Comparison of ENCODE assay signal across 18 cellular contexts in the genomic region with DNA sequence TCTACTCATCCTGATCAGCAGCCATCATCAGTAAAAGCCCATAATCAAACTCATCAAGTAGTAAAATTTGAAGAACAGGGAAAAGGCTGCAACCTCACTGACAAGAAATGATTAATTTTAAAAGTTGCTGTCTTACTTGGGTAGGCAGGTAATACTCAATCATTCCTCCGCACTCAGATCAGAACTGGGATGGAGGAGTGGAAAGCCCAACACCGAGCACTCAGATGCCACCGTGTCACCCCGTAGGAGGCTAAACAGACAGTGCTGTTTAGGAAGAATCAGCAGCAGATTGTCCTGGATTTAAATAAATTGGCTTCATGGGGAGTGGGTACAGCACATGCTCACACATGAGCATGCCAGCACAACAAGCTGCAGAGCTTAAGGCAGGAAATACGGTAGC.
DNase-seq lines count a peak whose midpoint lies in the region; TF ChIP-seq lines count a peak whose summit lies in the region.
"Had no signal": no experiment of that assay in that cellular context is flagged by ENCODE, and none has a peak within 500 bp of the region (broad histone marks: within the 10 kb centered on the region; RNA-seq: fewer than 3 reads in every experiment).

No MANE protein-coding gene starts in this region.

- H3K36me3 Mint-ChIP-seq in Calu3 (ENCODE audit: insufficient read depth, unreplicated experiment) (no peaks in the 10 kb centered on the region), nephron progenitor cell (ENCODE audit: low read depth) (no peaks in the 10 kb centered on the region)
- H3K36me3 Mint-ChIP-seq: CD14-positive monocyte; CD8-positive, alpha-beta memory T cell had no signal

- BruUV-seq in Calu3 (replicated peaks; lab: Mats Ljungman, UMichigan): no TSS peak

- DNase-seq in G401 (ENCODE audit: low spot score) (peak; percentile 60), NCI-H69 (lab: John Stamatoyannopoulos, UW) (peak; percentile 16), cerebellum (ENCODE audit: low spot score) (peak; percentile 17), GM13977 (ENCODE audit: low spot score) (no peak), Calu3 (no peak), nephron progenitor cell (no peak)
- DNase-seq: 8988T; ACHN; AML-193; BE2C; CD4-positive, alpha-beta T cell; CD8-positive, alpha-beta memory T cell; DMS53; DMS79 treated with DMSO at 0.1 percent for 48 hours; GM23248; H7; HCEC 1CT had no signal

- H3K9me3 Mint-ChIP-seq in Calu3 (ENCODE audit: low read depth, unreplicated experiment) (peaks cover 5% of the 10 kb centered on the region), nephron progenitor cell (no peaks in the 10 kb centered on the region)
- H3K9me3 Mint-ChIP-seq: CD4-positive, alpha-beta T cell had no signal

- in situ Hi-C loops in G401 (cut with HindIII; ENCODE audit: low sequenced_read_pairs) (no loop called here), GM13977 (cut with MboI; ENCODE audit: low pct_unique_long_range_greater_than_20kb, low sequenced_read_pairs, unreplicated experiment) (no loop called here)

- no peak for TF ChIP-seq CTCF in GM13977 (IDR thresholded peaks at IDR 0.05; ENCODE audit: extremely low read depth, insufficient read depth, missing control alignments)
- no peak for TF ChIP-seq CTCF in Calu3 (IDR thresholded peaks at IDR 0.05; ENCODE audit: unreplicated experiment)
- TF ChIP-seq CTCF in nephron progenitor cell (IDR thresholded peaks at IDR 0.05): no peak

- H3K27ac Mint-ChIP-seq in Calu3 (ENCODE audit: unreplicated experiment): no peak overlapping the region
- no peak overlapping the region for H3K27ac Mint-ChIP-seq in nephron progenitor cell
- H3K27ac Mint-ChIP-seq: CD14-positive monocyte; CD4-positive, alpha-beta T cell; CD8-positive, alpha-beta memory T cell had no signal

- CTCF ChIA-PET in Calu3 (lab: Charles Lee): no interaction called here

- H3K27me3 Mint-ChIP-seq in Calu3 (ENCODE audit: unreplicated experiment) (no peaks in the 10 kb centered on the region), nephron progenitor cell (ENCODE audit: low read depth, poor library complexity) (no peaks in the 10 kb centered on the region)
- H3K27me3 Mint-ChIP-seq: CD4-positive, alpha-beta T cell; CD8-positive, alpha-beta memory T cell had no signal

- no peak overlapping the region for H3K4me3 Mint-ChIP-seq in Calu3 (ENCODE audit: low read depth, unreplicated experiment)
- H3K4me3 Mint-ChIP-seq in nephron progenitor cell: no peak overlapping the region
- H3K4me3 Mint-ChIP-seq: CD14-positive monocyte; CD4-positive, alpha-beta T cell; CD8-positive, alpha-beta memory T cell had no signal

- H3K4me1 Mint-ChIP-seq in Calu3 (ENCODE audit: low read depth, unreplicated experiment): no peaks in the 10 kb centered on the region
- H3K4me1 Mint-ChIP-seq in nephron progenitor cell: peaks cover 40% of the 10 kb centered on the region
- H3K4me1 Mint-ChIP-seq: CD14-positive monocyte; CD8-positive, alpha-beta memory T cell had no signal

- intact Hi-C loops in Calu3 (cut with micrococcal nuclease; ENCODE audit: unreplicated experiment): no loop called here

Comparison
In these comparisons a context has a peak if more than half of its experiments do, and no peak if none do; other contexts are left out.
1. DNase-seq: peak in G401 (single experiment), NCI-H69 (single experiment) and cerebellum (single experiment); none in GM13977 (single experiment), Calu3 (single experiment) and nephron progenitor cell (single experiment).